20 cellular contexts compared by ENCODE assay signal in the genomic region with DNA sequence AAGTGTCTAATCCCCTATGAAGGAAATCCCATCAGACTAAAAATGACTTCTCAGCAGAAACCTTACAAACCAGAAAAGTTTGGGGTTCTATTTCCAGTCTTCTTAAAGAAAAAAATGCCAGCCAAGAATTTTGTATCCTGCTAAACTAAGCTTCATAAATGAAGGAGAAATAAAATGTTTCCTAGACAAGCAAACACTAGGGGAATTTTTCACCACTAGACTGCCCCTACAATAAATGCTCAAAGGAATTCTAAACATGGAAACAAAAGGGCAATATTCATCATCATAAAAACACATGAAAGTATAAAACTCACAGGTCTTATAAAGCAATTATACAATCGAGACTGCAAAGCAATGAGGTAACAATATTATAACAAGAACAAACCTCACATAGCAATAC.
"Had no signal": no experiment of that assay in that cellular context is flagged by ENCODE, and none has a peak within 500 bp of the region (broad histone marks: within the 10 kb centered on the region; RNA-seq: fewer than 3 reads in every experiment).

No MANE protein-coding gene starts in this region.

- ATAC-seq: activated CD8-positive, alpha-beta T cell treated with anti-CD3 and anti-CD28 coated beads, Interleukin-2, amount 10 ng/mL, durations not matched to agents 7 days and 5 days; natural killer cell; T-cell had no signal

- H3K27ac ChIP-seq: left ventricle myocardium inferior, suprapubic skin, tibial nerve, vagina, VCaP had no signal

- H3K4me3 Mint-ChIP-seq: activated CD8-positive, alpha-beta T cell treated with anti-CD3 and anti-CD28 coated beads, Interleukin-2, amount 10 ng/mL, durations not matched to agents 7 days and 5 days; activated naive CD4-positive, alpha-beta T cell treated with anti-CD3 and anti-CD28 coated beads for 36 hours; mesothelial cell of epicardium; natural killer cell; T-cell; T-helper 2 cell treated with Interferon-gamma antibody and Interleukin-4, amounts not matched to agents 5 μg/mL and 100 μg/mL, for 36 hours had no signal

- H3K4me3 ChIP-seq: left ventricle myocardium inferior, stomach, suprapubic skin, tibial nerve, vagina had no signal

- H3K36me3 ChIP-seq: left ventricle myocardium inferior, stomach, suprapubic skin, tibial nerve, vagina had no signal

- H3K27me3 Mint-ChIP-seq: T-cell had no signal

- H3K27me3 ChIP-seq: stomach, suprapubic skin, tibial nerve, vagina had no signal

- H3K4me1 Mint-ChIP-seq: natural killer cell had no signal

- H3K27ac Mint-ChIP-seq: activated CD8-positive, alpha-beta T cell treated with anti-CD3 and anti-CD28 coated beads, Interleukin-2, amount 10 ng/mL, durations not matched to agents 7 days and 5 days; activated naive CD4-positive, alpha-beta T cell treated with anti-CD3 and anti-CD28 coated beads for 36 hours; mesothelial cell of epicardium; natural killer cell; T-cell; T-helper 2 cell treated with Interferon-gamma antibody and Interleukin-4, amounts not matched to agents 5 μg/mL and 100 μg/mL, for 36 hours had no signal

- H3K9me3 ChIP-seq: suprapubic skin, vagina had no signal

- H3K4me1 ChIP-seq: suprapubic skin, vagina had no signal

- DNase-seq: activated CD4-positive, alpha-beta T cell treated with anti-CD3 and anti-CD28 coated beads for 1 hour; activated CD4-positive, alpha-beta T cell treated with anti-CD3 and anti-CD28 coated beads, Interleukin-2, amount 50 U/mL, for 1 hour; activated CD8-positive, alpha-beta T cell treated with anti-CD3 and anti-CD28 coated beads, Interleukin-2, amount 10 ng/mL, durations not matched to agents 7 days and 5 days; activated naive CD4-positive, alpha-beta T cell treated with anti-CD3 and anti-CD28 coated beads for 36 hours; cerebellar nuclear complex; cortex of kidney; foreskin melanocyte; hippocampal formation; kidney glomerular epithelial cell; left ventricle myocardium inferior; natural killer cell; stimulated activated CD4-positive, alpha-beta T cell treated with anti-CD3 and anti-CD28 coated beads, Interleukin-4, amount 100 ng/mL, for 24 hours; stomach; T-cell had no signal
